ENCODE assay signal across 22 cellular contexts in genomic region chr19:39828634-39829032, GRCh38. TPM values are rescaled to one million over a fixed set of nuclear protein-coding genes. Genes with fewer than 3 reads are reported as not detected.
DNase-seq lines count a peak whose midpoint lies in the region; ATAC-seq and TF ChIP-seq lines count a peak whose summit lies in the region.
"Had no signal": no experiment of that assay in that cellular context is flagged by ENCODE, and none has a peak within 500 bp of the region (broad histone marks: within the 10 kb centered on the region; RNA-seq: fewer than 3 reads in every experiment).

No MANE protein-coding gene starts in this region.

- TF ChIP-seq CTCF in spleen (IDR thresholded peaks at IDR 0.05 in 8 of 11, conservative IDR thresholded peaks at IDR 0.05 in 3 of 11) = no peak

- H3K27ac ChIP-seq in spleen = peak overlapping the region in 7 of 8 donors; percentile 13 to 81 (median 38)
- H3K27ac ChIP-seq: esophagus muscularis mucosa had no signal

- H3K4me1 ChIP-seq in spleen = peaks cover 13 to 81% (median 33%) of the 10 kb centered on the region in 6 donors

- H3K4me3 Mint-ChIP-seq in activated CD8-positive, alpha-beta memory T cell treated with anti-CD3 and anti-CD28 coated beads, Interleukin-2, amount 10 ng/mL, durations not matched to agents 7 days and 5 days = peak overlapping the region; percentile 37
- no peak overlapping the region for H3K4me3 Mint-ChIP-seq in activated naive CD8-positive, alpha-beta T cell treated with anti-CD3 and anti-CD28 coated beads, Interleukin-2, amount 10 ng/mL, durations not matched to agents 7 days and 5 days
- H3K4me3 Mint-ChIP-seq: activated CD4-positive, alpha-beta T cell treated with anti-CD3 and anti-CD28 coated beads, Interleukin-2, amount 10 ng/mL, durations not matched to agents 7 days and 5 days had no signal

- H3K27me3 ChIP-seq in spleen (replicated peaks in 1 of 7) = no peaks in the 10 kb centered on the region
- H3K27me3 ChIP-seq: esophagus muscularis mucosa, heart right ventricle, Peyer's patch had no signal

- WGBS in spleen, 5 donors = 40 to 60% (median 49%) methylated on average over 5 of the region's 5 CpGs

- H3K27me3 Mint-ChIP-seq in activated CD8-positive, alpha-beta memory T cell treated with anti-CD3 and anti-CD28 coated beads, Interleukin-2, amount 10 ng/mL, durations not matched to agents 7 days and 5 days = no peaks in the 10 kb centered on the region
- H3K27me3 Mint-ChIP-seq in activated naive CD8-positive, alpha-beta T cell treated with anti-CD3 and anti-CD28 coated beads, Interleukin-2, amount 10 ng/mL, durations not matched to agents 7 days and 5 days = no peaks in the 10 kb centered on the region
- H3K27me3 Mint-ChIP-seq: activated CD4-positive, alpha-beta T cell treated with anti-CD3 and anti-CD28 coated beads, Interleukin-2, amount 10 ng/mL, durations not matched to agents 7 days and 5 days had no signal

- no peaks in the 10 kb centered on the region for H3K9me3 ChIP-seq in spleen
- H3K9me3 ChIP-seq: esophagus muscularis mucosa, heart right ventricle, Peyer's patch had no signal

- H3K36me3 ChIP-seq in spleen = peaks cover 0 to 70% (median 52%) of the 10 kb centered on the region in 6 donors

- H3K27ac Mint-ChIP-seq in activated CD8-positive, alpha-beta memory T cell treated with anti-CD3 and anti-CD28 coated beads, Interleukin-2, amount 10 ng/mL, durations not matched to agents 7 days and 5 days = peak overlapping the region; percentile 80
- H3K27ac Mint-ChIP-seq in activated naive CD8-positive, alpha-beta T cell treated with anti-CD3 and anti-CD28 coated beads, Interleukin-2, amount 10 ng/mL, durations not matched to agents 7 days and 5 days = peak overlapping the region; percentile 16

- H3K9me3 Mint-ChIP-seq in activated CD8-positive, alpha-beta memory T cell treated with anti-CD3 and anti-CD28 coated beads, Interleukin-2, amount 10 ng/mL, durations not matched to agents 7 days and 5 days (ENCODE audit: low read depth) = no peaks in the 10 kb centered on the region
- H3K9me3 Mint-ChIP-seq in activated naive CD8-positive, alpha-beta T cell treated with anti-CD3 and anti-CD28 coated beads, Interleukin-2, amount 10 ng/mL, durations not matched to agents 7 days and 5 days = no peaks in the 10 kb centered on the region
- H3K9me3 Mint-ChIP-seq: activated CD4-positive, alpha-beta T cell treated with anti-CD3 and anti-CD28 coated beads, Interleukin-2, amount 10 ng/mL, durations not matched to agents 7 days and 5 days had no signal

- CTCF ChIA-PET in activated CD8-positive, alpha-beta memory T cell treated with anti-CD3 and anti-CD28 coated beads, Interleukin-2, amount 10 ng/mL, durations not matched to agents 7 days and 5 days (lab: Charles Lee) = interaction anchor here (0.9 to 2.4 kb wide), 3 partner anchors 14 to 37 kb away, joined by 3 to 12 read pairs (median 4); no protein-coding TSS in a partner anchor

- intact Hi-C loops in spleen (cut with DNase I; ENCODE audit: low total_unique reads) = no loop called here

- POLR2A ChIA-PET in activated naive CD8-positive, alpha-beta T cell treated with anti-CD3 and anti-CD28 coated beads, Interleukin-2, amount 10 ng/mL, durations not matched to agents 7 days and 5 days (lab: Charles Lee) = interaction anchor here (0.7 to 0.8 kb wide), 2 partner anchors 16 to 32 kb away, joined by 3 to 4 read pairs; no protein-coding TSS in a partner anchor

- DNase-seq in activated CD8-positive, alpha-beta memory T cell treated with anti-CD3 and anti-CD28 coated beads, Interleukin-2, amount 10 ng/mL, durations not matched to agents 7 days and 5 days = no peak
- DNase-seq in activated CD8-positive, alpha-beta memory T cell treated with anti-CD3 and anti-CD28 coated beads, Interleukin-2, amount 50 U/mL, for 4 hours = no peak
- DNase-seq in NOMO-1 treated with dmso at 0.1 percent for 144 hours (lab: John Stamatoyannopoulos, UW; ENCODE audit: unreplicated experiment) = peak; percentile 14
- no peak for DNase-seq in activated naive CD8-positive, alpha-beta T cell treated with anti-CD3 and anti-CD28 coated beads, Interleukin-2, amount 10 ng/mL, durations not matched to agents 7 days and 5 days
- DNase-seq in spleen = no peak
- no peak for DNase-seq in RPMI8226
- no peak for DNase-seq in NK-92 treated with Interleukin-12 subunit alpha and Interleukin-12 subunit beta, amount 100 ng/mL, for 24 hours (lab: John Stamatoyannopoulos, UW)
- DNase-seq: activated CD4-positive, alpha-beta T cell treated with anti-CD3 and anti-CD28 coated beads, Interleukin-2, amount 10 ng/mL, durations not matched to agents 7 days and 5 days; activated effector memory CD4-positive, alpha-beta T cell treated with Interleukin-2 at 50 U/mL for 16 hours; cortex of kidney; heart right ventricle; Karpas-422; kidney glomerular epithelial cell; NCI-H1694 had no signal

- no peak for TF ChIP-seq POLR2A in spleen (IDR thresholded peaks at IDR 0.05)

- ATAC-seq in activated CD8-positive, alpha-beta memory T cell treated with anti-CD3 and anti-CD28 coated beads, Interleukin-2, amount 10 ng/mL, durations not matched to agents 7 days and 5 days = no peak
- no peak for ATAC-seq in activated naive CD8-positive, alpha-beta T cell treated with anti-CD3 and anti-CD28 coated beads, Interleukin-2, amount 10 ng/mL, durations not matched to agents 7 days and 5 days (ENCODE audit: low read depth)
- ATAC-seq in HG02840 (IDR thresholded peaks at IDR 0.05; ENCODE audit: low FRiP score, unreplicated experiment) = no peak
- ATAC-seq: heart right ventricle had no signal

- H3K4me3 ChIP-seq in spleen = peak overlapping the region in 1 of 8 donors; percentile 57
- H3K4me3 ChIP-seq: esophagus muscularis mucosa, Peyer's patch had no signal

- peaks cover 25% of the 10 kb centered on the region for H3K36me3 Mint-ChIP-seq in activated CD8-positive, alpha-beta memory T cell treated with anti-CD3 and anti-CD28 coated beads, Interleukin-2, amount 10 ng/mL, durations not matched to agents 7 days and 5 days
- peaks cover 17% of the 10 kb centered on the region for H3K36me3 Mint-ChIP-seq in activated naive CD8-positive, alpha-beta T cell treated with anti-CD3 and anti-CD28 coated beads, Interleukin-2, amount 10 ng/mL, durations not matched to agents 7 days and 5 days

- H3K4me1 Mint-ChIP-seq in activated CD8-positive, alpha-beta memory T cell treated with anti-CD3 and anti-CD28 coated beads, Interleukin-2, amount 10 ng/mL, durations not matched to agents 7 days and 5 days = peaks cover 26% of the 10 kb centered on the region
- peaks cover 24% of the 10 kb centered on the region for H3K4me1 Mint-ChIP-seq in activated naive CD8-positive, alpha-beta T cell treated with anti-CD3 and anti-CD28 coated beads, Interleukin-2, amount 10 ng/mL, durations not matched to agents 7 days and 5 days

RNA-seq across cellular contexts. Expression of gene DYRK1B, which starts 5.3 kb away (rescaled TPM):
- total RNA-seq in activated CD8-positive, alpha-beta memory T cell treated with anti-CD3 and anti-CD28 coated beads, Interleukin-2, amount 10 ng/mL, durations not matched to agents 7 days and 5 days = 1 to 10 TPM; 7.5 to 7.7 TPM
- total RNA-seq in activated naive CD8-positive, alpha-beta T cell treated with anti-CD3 and anti-CD28 coated beads, Interleukin-2, amount 10 ng/mL, durations not matched to agents 7 days and 5 days = 10 to 100 TPM; 15.8 to 17.3 TPM
- 10 to 100 TPM; 15.1 to 32.7 (median 18.8) TPM for total RNA-seq in spleen
- 10 to 100 TPM; 11.2 to 19.8 (median 13.6) TPM for polyA plus RNA-seq in spleen

RNA-seq across cellular contexts. Expression of gene FBL, which starts 17.5 kb away (rescaled TPM):
- 100 to 1,000 TPM; 374 to 453 TPM for total RNA-seq in activated CD8-positive, alpha-beta memory T cell treated with anti-CD3 and anti-CD28 coated beads, Interleukin-2, amount 10 ng/mL, durations not matched to agents 7 days and 5 days
- total RNA-seq in activated naive CD8-positive, alpha-beta T cell treated with anti-CD3 and anti-CD28 coated beads, Interleukin-2, amount 10 ng/mL, durations not matched to agents 7 days and 5 days = 100 to 1,000 TPM; 344 to 357 TPM
- 100 to 1,000 TPM; 126 to 212 (median 174) TPM for total RNA-seq in spleen
- 100 to 1,000 TPM; 298 to 403 (median 348) TPM for polyA plus RNA-seq in spleen

RNA-seq across cellular contexts. Expression of gene LEUTX, which starts 50.0 kb away (rescaled TPM):
- not detected for total RNA-seq in activated CD8-positive, alpha-beta memory T cell treated with anti-CD3 and anti-CD28 coated beads, Interleukin-2, amount 10 ng/mL, durations not matched to agents 7 days and 5 days
- not detected for total RNA-seq in activated naive CD8-positive, alpha-beta T cell treated with anti-CD3 and anti-CD28 coated beads, Interleukin-2, amount 10 ng/mL, durations not matched to agents 7 days and 5 days
- total RNA-seq in spleen = not detected
- not detected for polyA plus RNA-seq in spleen
- total RNA-seq: activated CD4-positive, alpha-beta T cell treated with anti-CD3 and anti-CD28 coated beads, Interleukin-2, amount 10 ng/mL, durations not matched to agents 7 days and 5 days; astrocyte; esophagus muscularis mucosa; heart right ventricle; mucosa of gallbladder; NCI-H460; Peyer's patch; renal cortical epithelial cell; T-helper 2 cell treated with Interferon-gamma antibody and Interleukin-4, amounts not matched to agents 100 ng/mL and 5 ng/mL, for 36 hours had no signal
- polyA plus RNA-seq: heart right ventricle had no signal
